In genomic region chr11:29996016-29996415, GRCh38 we compare ENCODE assay signal across 24 cellular contexts. TPM values are rescaled to one million over a fixed set of nuclear protein-coding genes. Genes with fewer than 3 reads are reported as not detected.
DNase-seq lines count a peak whose midpoint lies in the region; ATAC-seq and TF ChIP-seq lines count a peak whose summit lies in the region.
"Had no signal": no experiment of that assay in that cellular context is flagged by ENCODE, and none has a peak within 500 bp of the region (broad histone marks: within the 10 kb centered on the region; RNA-seq: fewer than 3 reads in every experiment).

No MANE protein-coding gene starts in this region.

- H3K27ac ChIP-seq in lower lobe of right lung: no peak overlapping the region
- H3K27ac ChIP-seq: HL-60, left lung, parathyroid adenoma, transverse colon had no signal

- no peak for TF ChIP-seq CTCF in lower lobe of right lung (IDR thresholded peaks at IDR 0.05)

- H3K4me1 ChIP-seq in lower lobe of right lung: no peaks in the 10 kb centered on the region
- H3K4me1 ChIP-seq: left lung, parathyroid adenoma, transverse colon had no signal

- H3K27me3 ChIP-seq in lower lobe of right lung (ENCODE audit: low read depth): no peaks in the 10 kb centered on the region
- H3K27me3 ChIP-seq: left lung, transverse colon had no signal

- H3K36me3 Mint-ChIP-seq in immature natural killer cell: no peaks in the 10 kb centered on the region
- H3K36me3 Mint-ChIP-seq: stimulated activated memory B cell treated with anti-CD40 and anti-IgM and Interleukin-4, amounts not matched to agents 10 μg/mL and 1 μg/mL and 100 μg/mL, for 72 hours had no signal

- intact Hi-C loops in lower lobe of right lung (cut with DNase I): no loop called here

- DNase-seq in NK-92 treated with Interleukin-12 subunit alpha and Interleukin-12 subunit beta, amount 100 ng/mL, for 24 hours (lab: John Stamatoyannopoulos, UW): no peak
- DNase-seq in AG20443 (ENCODE audit: low spot score) (no peak), lower lobe of right lung (no peak), immature natural killer cell (no peak)
- DNase-seq: activated effector memory CD4-positive, alpha-beta T cell treated with anti-CD3 and anti-CD28 coated beads, Interleukin-2, amount 50 U/mL, for 16 hours; CD4-positive, alpha-beta T cell; EL; foreskin fibroblast; KBM-7; left lung; NCI-H1417; Right ventricle myocardium superior; T-helper 2 cell; transverse colon had no signal

- no peak overlapping the region for H3K27ac Mint-ChIP-seq in immature natural killer cell
- H3K27ac Mint-ChIP-seq: CD4-positive, alpha-beta T cell; stimulated activated memory B cell treated with anti-CD40 and anti-IgM and Interleukin-4, amounts not matched to agents 10 μg/mL and 1 μg/mL and 100 μg/mL, for 72 hours had no signal

- H3K4me3 Mint-ChIP-seq in immature natural killer cell: no peak overlapping the region
- H3K4me3 Mint-ChIP-seq: CD4-positive, alpha-beta T cell; stimulated activated memory B cell treated with anti-CD40 and anti-IgM and Interleukin-4, amounts not matched to agents 10 μg/mL and 1 μg/mL and 100 μg/mL, for 72 hours had no signal

- no peaks in the 10 kb centered on the region for H3K4me1 Mint-ChIP-seq in immature natural killer cell
- H3K4me1 Mint-ChIP-seq: stimulated activated memory B cell treated with anti-CD40 and anti-IgM and Interleukin-4, amounts not matched to agents 10 μg/mL and 1 μg/mL and 100 μg/mL, for 72 hours had no signal

- no peaks in the 10 kb centered on the region for H3K36me3 ChIP-seq in lower lobe of right lung
- H3K36me3 ChIP-seq: left lung, transverse colon had no signal

- H3K4me3 ChIP-seq in lower lobe of right lung: no peak overlapping the region
- H3K4me3 ChIP-seq: left lung, transverse colon had no signal

- no peaks in the 10 kb centered on the region for H3K9me3 ChIP-seq in lower lobe of right lung
- H3K9me3 ChIP-seq: left lung, transverse colon had no signal

- peaks cover 0 to 4% (median 0%) of the 10 kb centered on the region in 3 donors for H3K27me3 Mint-ChIP-seq in immature natural killer cell (ENCODE audit: low read depth in 3 of 3)
- H3K27me3 Mint-ChIP-seq: CD4-positive, alpha-beta T cell; stimulated activated memory B cell treated with anti-CD40 and anti-IgM and Interleukin-4, amounts not matched to agents 10 μg/mL and 1 μg/mL and 100 μg/mL, for 72 hours had no signal

- ATAC-seq in GM18499 (IDR thresholded peaks at IDR 0.05; ENCODE audit: insufficient read depth, unreplicated experiment) (peak; percentile 79), GM19452 (IDR thresholded peaks at IDR 0.05; ENCODE audit: unreplicated experiment) (peak; percentile 85), HG02642 (IDR thresholded peaks at IDR 0.05; ENCODE audit: poor library complexity, unreplicated experiment) (peak; percentile 51), HG03354 (IDR thresholded peaks at IDR 0.05; ENCODE audit: poor library complexity, severe bottlenecking, unreplicated experiment) (peak; percentile 66), lower lobe of right lung (no peak)
- ATAC-seq: activated CD4-positive, CD25-positive, alpha-beta regulatory T cell treated with anti-CD3 and anti-CD28 coated beads, Interleukin-2, amount 50 U/mL, for 24 hours; HCT116; left lung; stimulated activated memory B cell treated with anti-CD40 and anti-IgM and Interleukin-4, amounts not matched to agents 10 μg/mL and 1 μg/mL and 100 μg/mL, for 72 hours had no signal

- peaks cover 0 to 13% (median 5%) of the 10 kb centered on the region in 6 donors for H3K9me3 Mint-ChIP-seq in immature natural killer cell
- H3K9me3 Mint-ChIP-seq: stimulated activated memory B cell treated with anti-CD40 and anti-IgM and Interleukin-4, amounts not matched to agents 10 μg/mL and 1 μg/mL and 100 μg/mL, for 72 hours had no signal

RNA-seq across cellular contexts. Expression of gene KCNA4, which starts 20.8 kb away (rescaled TPM):
- 0.32 TPM for total RNA-seq in lower lobe of right lung
- polyA plus RNA-seq in immature natural killer cell: not detected
- total RNA-seq: astrocyte; CD4-positive, alpha-beta T cell; transverse colon had no signal

Comparison
In these comparisons a context has a peak if more than half of its experiments do, and no peak if none do; other contexts are left out.
1. ATAC-seq: peak in GM18499 (single experiment), GM19452 (single experiment), HG02642 (single experiment) and HG03354 (single experiment); none in lower lobe of right lung (0 of 2).